ENCODE assay signal across 20 cellular contexts in the genomic region with DNA sequence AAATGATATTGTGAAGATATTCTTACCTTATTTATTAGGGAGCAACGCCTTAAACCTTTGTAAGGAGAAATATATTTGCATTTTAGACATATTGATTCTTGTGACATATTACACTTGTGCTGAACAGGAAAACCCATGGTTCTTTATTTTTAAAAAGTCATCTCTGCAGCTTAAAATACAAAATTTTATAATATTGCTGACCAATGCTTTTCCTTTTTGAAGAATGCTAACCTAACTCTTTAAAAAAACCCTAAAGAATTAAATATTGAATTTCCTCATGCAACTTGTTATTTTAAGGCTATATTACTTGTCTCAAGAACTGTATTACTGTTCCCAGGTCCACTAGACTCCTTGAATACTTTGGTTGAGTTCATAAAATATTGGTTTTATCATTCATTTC.
"Had no signal": no experiment of that assay in that cellular context is flagged by ENCODE, and none has a peak within 500 bp of the region (broad histone marks: within the 10 kb centered on the region; RNA-seq: fewer than 3 reads in every experiment).

No MANE protein-coding gene starts in this region.

- H3K27ac ChIP-seq: left lung, prostate gland, sigmoid colon, spleen, thoracic aorta, transverse colon, upper lobe of right lung, uterus had no signal

- DNase-seq: cortex of kidney; effector memory CD8-positive, alpha-beta T cell; left cardiac atrium; left lung; midbrain; naive thymus-derived CD4-positive, alpha-beta T cell; nucleus accumbens; sigmoid colon; spleen; stimulated activated CD4-positive, alpha-beta T cell treated with anti-CD3 and anti-CD28 coated beads, Interleukin-2, amount 100 ng/mL, for 48 hours; stimulated activated naive B cell treated with anti-CD40 and anti-IgM and Interleukin-4, amounts not matched to agents 10 μg/mL and 1 μg/mL and 100 μg/mL, for 72 hours; transverse colon; upper lobe of right lung; uterus had no signal

- H3K4me3 ChIP-seq: left lung, prostate gland, right atrium auricular region, sigmoid colon, spleen, thoracic aorta, transverse colon, upper lobe of right lung, uterus had no signal

- H3K27me3 ChIP-seq: left lung, right atrium auricular region, sigmoid colon, spleen, transverse colon, upper lobe of right lung, uterus had no signal

- FAIRE-seq: frontal cortex had no signal

- H3K36me3 ChIP-seq: left lung, prostate gland, right atrium auricular region, sigmoid colon, spleen, thoracic aorta, transverse colon, upper lobe of right lung, uterus had no signal

- ATAC-seq: effector memory CD8-positive, alpha-beta T cell; left cardiac atrium; left lung; naive thymus-derived CD4-positive, alpha-beta T cell; stimulated activated naive B cell treated with anti-CD40 and anti-IgM and Interleukin-4, amounts not matched to agents 10 μg/mL and 1 μg/mL and 100 μg/mL, for 72 hours; upper lobe of right lung had no signal

- H3K4me3 Mint-ChIP-seq: effector memory CD8-positive, alpha-beta T cell; naive thymus-derived CD4-positive, alpha-beta T cell; nephron; stimulated activated naive B cell treated with anti-CD40 and anti-IgM and Interleukin-4, amounts not matched to agents 10 μg/mL and 1 μg/mL and 100 μg/mL, for 72 hours; stimulated activated naive CD8-positive, alpha-beta T cell treated with anti-CD3 and anti-CD28 coated beads, Interleukin-15, Interleukin-2, amounts not matched to agents 100 ng/mL and 50 ng/mL, for 24 hours had no signal

- H3K4me1 ChIP-seq: prostate gland, uterus had no signal

- H3K9me3 ChIP-seq: left lung, prostate gland, right atrium auricular region, sigmoid colon, spleen, thoracic aorta, transverse colon, upper lobe of right lung, uterus had no signal

- H3K27me3 Mint-ChIP-seq: effector memory CD8-positive, alpha-beta T cell; naive thymus-derived CD4-positive, alpha-beta T cell; stimulated activated naive B cell treated with anti-CD40 and anti-IgM and Interleukin-4, amounts not matched to agents 10 μg/mL and 1 μg/mL and 100 μg/mL, for 72 hours; stimulated activated naive CD8-positive, alpha-beta T cell treated with anti-CD3 and anti-CD28 coated beads, Interleukin-15, Interleukin-2, amounts not matched to agents 100 ng/mL and 50 ng/mL, for 24 hours had no signal

- H3K27ac Mint-ChIP-seq: naive thymus-derived CD4-positive, alpha-beta T cell; nephron; stimulated activated naive B cell treated with anti-CD40 and anti-IgM and Interleukin-4, amounts not matched to agents 10 μg/mL and 1 μg/mL and 100 μg/mL, for 72 hours; stimulated activated naive CD8-positive, alpha-beta T cell treated with anti-CD3 and anti-CD28 coated beads, Interleukin-15, Interleukin-2, amounts not matched to agents 100 ng/mL and 50 ng/mL, for 24 hours had no signal

- H3K9me3 Mint-ChIP-seq: effector memory CD8-positive, alpha-beta T cell; stimulated activated naive CD8-positive, alpha-beta T cell treated with anti-CD3 and anti-CD28 coated beads, Interleukin-15, Interleukin-2, amounts not matched to agents 100 ng/mL and 50 ng/mL, for 24 hours had no signal
